ENCODE assay signal across 13 cellular contexts in genomic region chr13:58963321-58963720, GRCh38.
A peak's percentile ranks its signal among the peaks of the same experiment; 100 is the strongest.
DNase-seq lines count a peak whose midpoint lies in the region; ATAC-seq and TF ChIP-seq lines count a peak whose summit lies in the region.
"Had no signal": no experiment of that assay in that cellular context is flagged by ENCODE, and none has a peak within 500 bp of the region (broad histone marks: within the 10 kb centered on the region; RNA-seq: fewer than 3 reads in every experiment).

No MANE protein-coding gene starts in this region.

- no peaks in the 10 kb centered on the region for H3K36me3 Mint-ChIP-seq in CD8-positive, alpha-beta memory T cell
- H3K36me3 Mint-ChIP-seq: CD4-positive, CD25-positive, alpha-beta regulatory T cell; IgD-negative memory B cell had no signal

- CTCF ChIA-PET in CD8-positive, alpha-beta memory T cell (lab: Charles Lee) = no interaction called here

- POLR2A ChIA-PET in CD8-positive, alpha-beta memory T cell (lab: Charles Lee) = no interaction called here

- H3K4me3 Mint-ChIP-seq in CD8-positive, alpha-beta memory T cell = no peak overlapping the region
- H3K4me3 Mint-ChIP-seq: CD4-positive, CD25-positive, alpha-beta regulatory T cell; GM23338; IgD-negative memory B cell had no signal

- no peak overlapping the region for H3K27ac ChIP-seq in CD8-positive, alpha-beta memory T cell (ENCODE audit: low read depth, low read length)
- H3K27ac ChIP-seq in transverse colon = no peak overlapping the region
- H3K27ac ChIP-seq: BLaER1 treated with 17β-estradiol and CSF1 and Interleukin-3, amounts not matched to agents 10 nM and 100 nM had no signal

- peaks cover under 1 to 15% (median 7%) of the 10 kb centered on the region in 5 donors for H3K9me3 Mint-ChIP-seq in CD8-positive, alpha-beta memory T cell

- no peaks in the 10 kb centered on the region for H3K4me1 Mint-ChIP-seq in CD8-positive, alpha-beta memory T cell
- H3K4me1 Mint-ChIP-seq: CD4-positive, CD25-positive, alpha-beta regulatory T cell; GM23338 had no signal

- DNase-seq in Caki2 (ENCODE audit: low read depth) = peak; percentile 7
- DNase-seq in amniotic epithelial cell (ENCODE audit: low read depth) = peak; percentile 12
- peak; percentile 17 for DNase-seq in choroid plexus epithelial cell (ENCODE audit: low read depth)
- DNase-seq in retinal pigment epithelial cell (ENCODE audit: low read depth) = peak; percentile 42
- DNase-seq in CD8-positive, alpha-beta memory T cell = no peak
- no peak for DNase-seq in transverse colon
- DNase-seq: ACHN; CD4-positive, CD25-positive, alpha-beta regulatory T cell; H7 had no signal

- in situ Hi-C loops in Caki2 (cut with HindIII; ENCODE audit: low pct_unique_long_range_greater_than_20kb, low sequenced_read_pairs) = no loop called here
- in situ Hi-C loops in transverse colon (cut with MboI; ENCODE audit: low pct_ligation_motif_present in 1 of 4, low pct_unique_long_range_greater_than_20kb in 1 of 4, low sequenced_read_pairs in 3 of 4) = no loop called here

- intact Hi-C loops in transverse colon (cut with DNase I; ENCODE audit: low total_unique reads) = no loop called here

- H3K4me1 ChIP-seq in CD8-positive, alpha-beta memory T cell (ENCODE audit: insufficient read depth, low read length) = no peaks in the 10 kb centered on the region
- no peaks in the 10 kb centered on the region for H3K4me1 ChIP-seq in transverse colon
- H3K4me1 ChIP-seq: BLaER1 treated with 17β-estradiol and CSF1 and Interleukin-3, amounts not matched to agents 10 nM and 100 nM had no signal

- TF ChIP-seq EP300 in transverse colon (IDR thresholded peaks at IDR 0.05; ENCODE audit: low read depth) = no peak

- WGBS in transverse colon (ENCODE audit: low coverage in 1 of 2), 2 donors = 78 to 89% methylated on average over 2 of the region's 2 CpGs

- H3K9me3 ChIP-seq in CD8-positive, alpha-beta memory T cell (ENCODE audit: low read length) = no peaks in the 10 kb centered on the region
- H3K9me3 ChIP-seq in transverse colon = no peaks in the 10 kb centered on the region

- ATAC-seq in GM18511 (IDR thresholded peaks at IDR 0.05; ENCODE audit: unreplicated experiment) = no peak
- ATAC-seq: GM23338 had no signal

- no peaks in the 10 kb centered on the region for H3K36me3 ChIP-seq in CD8-positive, alpha-beta memory T cell (ENCODE audit: insufficient read depth, low read length)
- no peaks in the 10 kb centered on the region for H3K36me3 ChIP-seq in transverse colon
- H3K36me3 ChIP-seq: BLaER1 treated with 17β-estradiol and CSF1 and Interleukin-3, amounts not matched to agents 10 nM and 100 nM had no signal

- H3K27me3 Mint-ChIP-seq in CD8-positive, alpha-beta memory T cell = no peaks in the 10 kb centered on the region
- H3K27me3 Mint-ChIP-seq: CD4-positive, CD25-positive, alpha-beta regulatory T cell; IgD-negative memory B cell had no signal

- H3K4me3 ChIP-seq in choroid plexus epithelial cell (ENCODE audit: low read depth, low read length) (no peak overlapping the region), retinal pigment epithelial cell (ENCODE audit: low read length) (no peak overlapping the region), transverse colon (no peak overlapping the region)
- H3K4me3 ChIP-seq in CD8-positive, alpha-beta memory T cell (ENCODE audit: low read length) = no peak overlapping the region
- H3K4me3 ChIP-seq: BLaER1 treated with 17β-estradiol and CSF1 and Interleukin-3, amounts not matched to agents 10 nM and 100 nM; GM23338 had no signal

- no peak for TF ChIP-seq POLR2A in transverse colon (IDR thresholded peaks at IDR 0.05)

- no peak overlapping the region for H3K27ac Mint-ChIP-seq in CD8-positive, alpha-beta memory T cell
- H3K27ac Mint-ChIP-seq: CD4-positive, CD25-positive, alpha-beta regulatory T cell; GM23338; IgD-negative memory B cell had no signal

- no peaks in the 10 kb centered on the region for H3K27me3 ChIP-seq in CD8-positive, alpha-beta memory T cell (ENCODE audit: insufficient read depth, low read length, poor library complexity, severe bottlenecking)
- H3K27me3 ChIP-seq in transverse colon = no peaks in the 10 kb centered on the region
- H3K27me3 ChIP-seq: BLaER1 treated with 17β-estradiol and CSF1 and Interleukin-3, amounts not matched to agents 10 nM and 100 nM had no signal

- TF ChIP-seq CTCF in choroid plexus epithelial cell (conservative IDR thresholded peaks at IDR 0.05; ENCODE audit: low read depth, low read length) (no peak), retinal pigment epithelial cell (conservative IDR thresholded peaks at IDR 0.05; ENCODE audit: low read depth, low read length) (no peak), transverse colon (IDR thresholded peaks at IDR 0.05) (no peak)

Comparison
In these comparisons a context has a peak if more than half of its experiments do, and no peak if none do; other contexts are left out.
1. DNase-seq: peak in Caki2 (single experiment), amniotic epithelial cell (single experiment), choroid plexus epithelial cell (single experiment) and retinal pigment epithelial cell (single experiment); none in CD8-positive, alpha-beta memory T cell (0 of 5) and transverse colon (single experiment).